ENCODE assay signal across 8 cellular contexts in the genomic region with DNA sequence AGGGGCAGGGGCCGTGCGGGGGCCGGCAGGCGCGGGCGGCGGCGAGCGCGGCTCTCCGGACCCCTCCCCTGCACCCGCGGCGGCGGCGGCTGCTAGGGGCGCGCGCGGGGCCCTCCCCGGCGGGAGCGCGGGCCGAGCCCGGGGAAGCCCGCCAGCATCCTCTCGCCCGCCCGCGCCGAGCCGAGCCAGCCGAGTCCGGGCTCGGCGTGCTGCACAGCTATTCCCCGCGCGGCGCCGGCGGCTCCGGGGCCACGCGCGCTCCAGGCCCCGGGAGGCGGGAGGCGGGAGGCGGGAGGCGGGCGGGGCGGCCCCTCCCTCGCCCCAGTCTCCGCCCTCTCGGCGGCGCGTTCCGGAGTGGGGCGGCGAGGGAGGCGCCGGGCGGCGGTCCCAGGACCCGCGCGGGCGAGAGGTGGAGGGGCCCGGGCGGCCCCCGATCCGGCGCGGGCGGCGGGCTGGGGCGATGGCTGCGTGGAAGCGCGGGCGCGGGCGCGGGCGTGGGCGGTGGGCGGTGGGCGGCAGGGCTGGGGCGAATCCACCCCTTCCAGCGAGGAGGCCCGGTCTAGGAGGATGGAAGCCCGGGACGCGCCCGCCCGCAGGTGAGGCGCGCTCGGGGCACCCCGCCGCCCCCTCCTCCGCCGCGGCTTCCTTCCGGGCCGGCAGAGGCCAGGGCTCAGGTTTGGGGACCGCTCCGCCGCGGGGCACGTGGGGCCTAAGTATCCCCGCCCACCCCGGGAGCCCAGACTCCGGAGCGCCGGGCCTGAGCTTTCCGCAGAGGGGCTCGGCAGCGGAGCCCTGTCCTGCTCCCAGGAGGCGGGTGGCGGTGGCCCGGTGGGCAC. TPM values are rescaled to one million over a fixed set of nuclear protein-coding genes. Genes with fewer than 3 reads are reported as not detected.
DNase-seq lines count a peak whose midpoint lies in the region; ATAC-seq and TF ChIP-seq lines count a peak whose summit lies in the region.

A gene (minus strand): TSS at position 261 of the 836 bp plus-strand sequence. CDS start 1,250 bp downstream, outside the sequence.

- peak within 1 kb of the TSS; percentile 63 for H3K27ac ChIP-seq in KMS-11

- ATAC-seq in GM21529 (IDR thresholded peaks at IDR 0.05; ENCODE audit: unreplicated experiment), result peak; percentile 52

- peak within 1 kb of the TSS; percentile 93 for H3K4me3 ChIP-seq in KMS-11 (IDR thresholded peaks at IDR 0.05; ENCODE audit: insufficient read depth, low read depth, low read length)

- TF ChIP-seq CTCF in KMS-11 (conservative IDR thresholded peaks at IDR 0.05; ENCODE audit: low read depth, low read length), result no peak

- no peaks in the 10 kb centered on the region for H3K36me3 ChIP-seq in ES-I3 (ENCODE audit: insufficient read depth, low read length)
- no peaks in the 10 kb centered on the region for H3K36me3 ChIP-seq in KMS-11 (ENCODE audit: insufficient read depth)

- peak within 1 kb of the TSS; percentile 69 for H3K9ac ChIP-seq in ES-I3 (ENCODE audit: low read depth, low read length)
- H3K9ac ChIP-seq in KMS-11, result peak within 1 kb of the TSS; percentile 72

- H3K79me2 ChIP-seq in KMS-11 (ENCODE audit: insufficient read depth, low read depth), result peaks cover 34% of the 10 kb centered on the region

- H2AFZ ChIP-seq in KMS-11 (ENCODE audit: low read depth), result peak within 1 kb of the TSS; percentile 89

- no peaks in the 10 kb centered on the region for H3K9me3 ChIP-seq in ES-I3 (ENCODE audit: control insufficient read depth, insufficient read depth, low read length)

- peak; percentile 65 for DNase-seq in activated CD4-positive, CD25-positive, alpha-beta regulatory T cell treated with anti-CD3 and anti-CD28 coated beads, Interleukin-2, amount 50 U/mL, for 72 hours
- DNase-seq in cerebellum (ENCODE audit: low spot score) (peak; percentile 86), kidney tubule cell (ENCODE audit: low spot score) (peak; percentile 53), NCI-H2107 (lab: John Stamatoyannopoulos, UW) (no peak)
- DNase-seq in stimulated activated CD4-positive, alpha-beta T cell treated with anti-CD3 and anti-CD28 coated beads, Interleukin-2, amount 100 ng/mL, for 24 hours, result peak; percentile 68 to 78

- H3K4me1 ChIP-seq in ES-I3 (ENCODE audit: insufficient read depth, low read length) (0 out of 2 replicates have a peak, but pooled peaks cover 5% of the 10 kb centered on the region), KMS-11 (ENCODE audit: low read depth, poor library complexity, severe bottlenecking) (peaks cover 29% of the 10 kb centered on the region)

- H3K27me3 ChIP-seq in KMS-11 (ENCODE audit: insufficient read depth, low read depth), result no peaks in the 10 kb centered on the region

- no peaks in the 10 kb centered on the region for H4K20me1 ChIP-seq in KMS-11 (ENCODE audit: insufficient read depth)

- peak within 1 kb of the TSS; percentile 95 for H3K4me2 ChIP-seq in KMS-11

RNA-seq across cellular contexts. Expression of the gene that starts here (rescaled TPM):
- 19.5 TPM for total RNA-seq in cerebellum
